12 cellular contexts compared by ENCODE assay signal in the genomic region with DNA sequence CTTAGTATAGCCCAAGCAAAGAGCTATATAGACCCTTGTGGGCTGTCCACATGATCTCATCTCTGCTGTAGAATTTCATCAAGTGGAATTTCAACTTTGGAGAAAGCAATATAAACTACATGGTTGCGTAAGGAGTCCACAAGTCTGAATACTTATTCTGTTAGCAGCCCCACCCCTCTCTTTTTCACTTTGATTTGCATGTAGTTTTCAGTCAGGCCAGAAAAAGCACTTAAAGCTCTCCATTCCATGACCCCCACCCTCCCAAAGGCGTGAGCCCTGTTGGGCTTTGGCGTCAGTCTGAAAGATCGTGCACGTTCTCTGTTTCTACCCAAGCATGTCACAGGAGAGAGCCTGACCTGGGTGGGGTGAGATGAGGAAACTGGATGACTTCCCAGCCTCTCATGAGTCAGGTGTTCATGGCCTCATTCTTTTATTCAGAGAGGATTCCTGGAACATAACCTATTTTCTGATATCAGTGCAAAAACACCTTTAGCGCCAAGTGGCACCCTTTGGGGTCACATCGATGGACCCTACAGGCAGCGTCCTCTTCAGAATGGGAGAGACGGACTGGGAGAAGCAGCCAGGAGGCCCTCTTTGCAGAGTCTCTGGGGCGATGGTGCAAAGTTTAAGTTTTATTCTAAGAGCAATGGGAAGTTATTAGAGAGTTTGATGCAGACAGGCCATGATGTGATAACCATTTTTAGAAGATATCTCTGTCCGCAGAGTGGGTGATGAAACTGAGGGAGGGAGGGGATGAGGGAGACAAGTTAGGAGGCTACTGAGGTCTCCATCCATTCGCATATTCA. TPM values are rescaled to one million over a fixed set of nuclear protein-coding genes. Genes with fewer than 3 reads are reported as not detected.
DNase-seq lines count a peak whose midpoint lies in the region; ATAC-seq and TF ChIP-seq lines count a peak whose summit lies in the region.
"Had no signal": no experiment of that assay in that cellular context is flagged by ENCODE, and none has a peak within 500 bp of the region (broad histone marks: within the 10 kb centered on the region; RNA-seq: fewer than 3 reads in every experiment).

No MANE protein-coding gene starts in this region.

- POLR2A ChIA-PET in CD8-positive, alpha-beta T cell (lab: Charles Lee): interaction anchor here (0.6 kb wide), 1 partner anchor 1473 kb away, joined by 3 read pairs; no protein-coding TSS in a partner anchor

- no peak overlapping the region for H2AFZ ChIP-seq in trophoblast cell (ENCODE audit: insufficient read depth, low read length, poor library complexity)

- TF ChIP-seq CTCF in right atrium auricular region (IDR thresholded peaks at IDR 0.05): no peak
- no peak for TF ChIP-seq CTCF in CD8-positive, alpha-beta T cell (IDR thresholded peaks at IDR 0.05)

- peak; percentile 8 for DNase-seq in G401 (ENCODE audit: low spot score)
- peak; percentile 53 for DNase-seq in amniotic epithelial cell (ENCODE audit: low read depth)
- DNase-seq in right atrium auricular region (ENCODE audit: low spot score): peak; percentile 75
- DNase-seq in trophoblast cell: no peak
- no peak for DNase-seq in DMS53 (lab: John Stamatoyannopoulos, UW)
- DNase-seq in COR-L47 (lab: John Stamatoyannopoulos, UW): no peak
- DNase-seq in CD8-positive, alpha-beta T cell: no peak
- DNase-seq in NCI-H345 treated with DMSO at 0.1 percent for 48 hours (lab: John Stamatoyannopoulos, UW; ENCODE audit: unreplicated experiment): no peak
- DNase-seq: NCI-H1436 treated with DMSO at 0.1 percent for 48 hours; NCI-H82; stimulated activated CD4-positive, alpha-beta T cell treated with anti-CD3 and anti-CD28 coated beads, Interleukin-12 subunit alpha, Interleukin-12 subunit beta, amount 100 ng/mL, for 4 hours had no signal

- no peak overlapping the region for H3K4me2 ChIP-seq in trophoblast cell (ENCODE audit: low read length)

- H3K4me1 ChIP-seq in right atrium auricular region: peaks cover 0 to 41% of the 10 kb centered on the region in 2 donors
- H3K4me1 ChIP-seq in trophoblast cell (ENCODE audit: control insufficient read depth in 1 of 2, insufficient read depth in 2 of 2, low read length in 2 of 2): peaks cover 28 to 36% of the 10 kb centered on the region in 2 experiments
- no peaks in the 10 kb centered on the region for H3K4me1 ChIP-seq in CD8-positive, alpha-beta T cell (ENCODE audit: insufficient read depth, low read length)

- in situ Hi-C loops in G401 (cut with HindIII; ENCODE audit: low sequenced_read_pairs): no loop called here

- intact Hi-C loops in CD8-positive, alpha-beta T cell (cut with DNase I, micrococcal nuclease): no loop called here

- H3K27me3 ChIP-seq in right atrium auricular region (no peaks in the 10 kb centered on the region), trophoblast cell (ENCODE audit: insufficient read depth, low read length) (no peaks in the 10 kb centered on the region)
- H3K27me3 ChIP-seq in CD8-positive, alpha-beta T cell (ENCODE audit: insufficient read depth, low read length): no peaks in the 10 kb centered on the region

- no peak overlapping the region for H3K14ac ChIP-seq in trophoblast cell (ENCODE audit: low read length)

- H3K4me3 ChIP-seq in right atrium auricular region (no peak overlapping the region), trophoblast cell (ENCODE audit: low read depth, low read length) (no peak overlapping the region)
- no peak overlapping the region for H3K4me3 ChIP-seq in CD8-positive, alpha-beta T cell (ENCODE audit: low read depth, low read length)

- no peak overlapping the region for H3K27ac Mint-ChIP-seq in CD8-positive, alpha-beta T cell
- H3K27ac Mint-ChIP-seq: activated T-helper 1 cell treated with anti-CD3 and anti-CD28 coated beads, Interleukin-12 subunit alpha, Interleukin-12 subunit beta, Interleukin-2, Interleukin-4 antibody, amounts not matched to agents 30 ng/mL and 10 ng/mL and 1 ng/mL, durations not matched to agents 14 hours and 24 hours and 36 hours had no signal

- H3K27ac ChIP-seq in right atrium auricular region: peak overlapping the region; percentile 75 to 95
- H3K27ac ChIP-seq in trophoblast cell (ENCODE audit: low read depth, low read length): no peak overlapping the region
- H3K27ac ChIP-seq in CD8-positive, alpha-beta T cell (ENCODE audit: low read depth, low read length): no peak overlapping the region

- H2BK12ac ChIP-seq in trophoblast cell (ENCODE audit: low read length): peak overlapping the region; percentile 38

- H3K4ac ChIP-seq in trophoblast cell (ENCODE audit: low read depth, low read length): no peak overlapping the region

- no peaks in the 10 kb centered on the region for H3K79me2 ChIP-seq in trophoblast cell (ENCODE audit: control insufficient read depth, insufficient read depth, low read length, poor library complexity)

- H3K36me3 ChIP-seq in right atrium auricular region: no peaks in the 10 kb centered on the region
- no peaks in the 10 kb centered on the region for H3K36me3 ChIP-seq in trophoblast cell (ENCODE audit: control insufficient read depth in 1 of 2, insufficient read depth in 2 of 2, low read length in 2 of 2)
- no peaks in the 10 kb centered on the region for H3K36me3 ChIP-seq in CD8-positive, alpha-beta T cell (ENCODE audit: insufficient read depth, low read length)

- H4K8ac ChIP-seq in trophoblast cell (ENCODE audit: low read depth, low read length): no peak overlapping the region

- H3K9me3 Mint-ChIP-seq in CD8-positive, alpha-beta T cell: peaks cover 6% of the 10 kb centered on the region

- H3K36me3 Mint-ChIP-seq in CD8-positive, alpha-beta T cell: peaks cover 2% of the 10 kb centered on the region

- H3K9me3 ChIP-seq in right atrium auricular region (peaks cover 0 to 10% of the 10 kb centered on the region in 2 donors), trophoblast cell (ENCODE audit: insufficient read depth, low read depth, low read length) (peaks cover 3% of the 10 kb centered on the region)
- no peaks in the 10 kb centered on the region for H3K9me3 ChIP-seq in CD8-positive, alpha-beta T cell (ENCODE audit: low read length)

- peak overlapping the region; percentile 6 for H2BK5ac ChIP-seq in trophoblast cell (ENCODE audit: low read depth, low read length, poor library complexity)

- no peak overlapping the region for H3K4me3 Mint-ChIP-seq in CD8-positive, alpha-beta T cell
- H3K4me3 Mint-ChIP-seq: activated T-helper 1 cell treated with anti-CD3 and anti-CD28 coated beads, Interleukin-12 subunit alpha, Interleukin-12 subunit beta, Interleukin-2, Interleukin-4 antibody, amounts not matched to agents 30 ng/mL and 10 ng/mL and 1 ng/mL, durations not matched to agents 14 hours and 24 hours and 36 hours had no signal

- no CpG with 5 or more reads among the region's 12 CpGs for WGBS in trophoblast cell (ENCODE audit: extremely low coverage, insufficient coverage, insufficient read length)

- H3K18ac ChIP-seq in trophoblast cell (ENCODE audit: low read length): no peak overlapping the region

- H2AK5ac ChIP-seq in trophoblast cell (ENCODE audit: low read length): no peak overlapping the region

- no peak overlapping the region for H4K12ac ChIP-seq in trophoblast cell (ENCODE audit: low read depth, low read length)

- CTCF ChIA-PET in CD8-positive, alpha-beta T cell (lab: Charles Lee): interaction anchor here (5.6 kb wide), 1 partner anchor 31 kb away, joined by 14 read pairs; no protein-coding TSS in a partner anchor

- H3K27me3 Mint-ChIP-seq in CD8-positive, alpha-beta T cell (ENCODE audit: low read depth): peaks cover 25% of the 10 kb centered on the region

- peaks cover 9% of the 10 kb centered on the region for H3K4me1 Mint-ChIP-seq in CD8-positive, alpha-beta T cell (ENCODE audit: low read depth)

- no peak for ATAC-seq in CD8-positive, alpha-beta T cell

- H2BK120ac ChIP-seq in trophoblast cell (ENCODE audit: insufficient read depth, low read length, poor library complexity): no peak overlapping the region

- peak overlapping the region; percentile 50 for H4K91ac ChIP-seq in trophoblast cell (ENCODE audit: low read depth, low read length)

- H3K79me1 ChIP-seq in trophoblast cell (ENCODE audit: low read length): peaks cover 37% of the 10 kb centered on the region

- no peak overlapping the region for H3K23ac ChIP-seq in trophoblast cell (ENCODE audit: low read length)

- H3K9ac ChIP-seq in trophoblast cell (ENCODE audit: low read length): no peak overlapping the region

RNA-seq across cellular contexts. Expression of gene LSM3, which starts 55.8 kb away (rescaled TPM):
- 25.2 and 33.1 TPM in 2 replicates for total RNA-seq in G401 (2014; rRNA removed; shearing (Covaris generic))
- total RNA-seq in right atrium auricular region: 10 to 100 TPM; 15.0 to 15.4 TPM
- polyA plus RNA-seq in trophoblast cell (2013): 30.7 and 31.4 TPM in 2 replicates
- 1 to 10 TPM; 7.5 to 8.3 TPM for total RNA-seq in CD8-positive, alpha-beta T cell

RNA-seq across cellular contexts. Expression of gene XPC, which starts 56.0 kb away (rescaled TPM):
- total RNA-seq in G401 (2014; rRNA removed; shearing (Covaris generic)): 41.6 and 52.2 TPM in 2 replicates
- 10 to 100 TPM; 15.7 to 18.3 TPM for total RNA-seq in right atrium auricular region
- 26.3 and 26.6 TPM in 2 replicates for polyA plus RNA-seq in trophoblast cell (2013)
- 10 to 100 TPM; 51.5 to 56.5 TPM for total RNA-seq in CD8-positive, alpha-beta T cell

Comparison
In these comparisons a context has a peak if more than half of its experiments do, and no peak if none do; other contexts are left out.
1. DNase-seq: peak in G401 (single experiment), amniotic epithelial cell (single experiment) and right atrium auricular region (single experiment); none in trophoblast cell (0 of 2), DMS53 (single experiment), COR-L47 (single experiment), CD8-positive, alpha-beta T cell (0 of 7) and NCI-H345 treated with DMSO at 0.1 percent for 48 hours (single experiment).
2. H3K27ac ChIP-seq: peak in right atrium auricular region (2 of 2); none in trophoblast cell (single experiment) and CD8-positive, alpha-beta T cell (single experiment).